Comparison of ENCODE assay signal across 1 cellular context in genomic region chr4:39303871-39304270, GRCh38.
TF ChIP-seq lines count a peak whose summit lies in the region.

No MANE protein-coding gene starts in this region.

TF ChIP-seq in Ishikawa, 13 proteins besides CTCF, POLR2A, EP300 and RAD21 (continued from another document):
- TF ChIP-seq TCF12 (IDR thresholded peaks at IDR 0.05; ENCODE audit: low read depth) (no peak), NFIC (IDR thresholded peaks at IDR 0.05) (no peak), TEAD4 (IDR thresholded peaks at IDR 0.05) (0 out of 2 replicates have a peak, but pooled peaks have one; percentile 34), EGR1 (IDR thresholded peaks at IDR 0.05) (no peak), ZBTB7A (IDR thresholded peaks at IDR 0.05; ENCODE audit: low read depth) (no peak), REST (IDR thresholded peaks at IDR 0.05; ENCODE audit: low read depth) (no peak), CREB1 (IDR thresholded peaks at IDR 0.05; ENCODE audit: low read depth) (no peak), TAF1 (IDR thresholded peaks at IDR 0.05; ENCODE audit: low read depth) (no peak)
